9 cellular contexts compared by ENCODE assay signal in the genomic region with DNA sequence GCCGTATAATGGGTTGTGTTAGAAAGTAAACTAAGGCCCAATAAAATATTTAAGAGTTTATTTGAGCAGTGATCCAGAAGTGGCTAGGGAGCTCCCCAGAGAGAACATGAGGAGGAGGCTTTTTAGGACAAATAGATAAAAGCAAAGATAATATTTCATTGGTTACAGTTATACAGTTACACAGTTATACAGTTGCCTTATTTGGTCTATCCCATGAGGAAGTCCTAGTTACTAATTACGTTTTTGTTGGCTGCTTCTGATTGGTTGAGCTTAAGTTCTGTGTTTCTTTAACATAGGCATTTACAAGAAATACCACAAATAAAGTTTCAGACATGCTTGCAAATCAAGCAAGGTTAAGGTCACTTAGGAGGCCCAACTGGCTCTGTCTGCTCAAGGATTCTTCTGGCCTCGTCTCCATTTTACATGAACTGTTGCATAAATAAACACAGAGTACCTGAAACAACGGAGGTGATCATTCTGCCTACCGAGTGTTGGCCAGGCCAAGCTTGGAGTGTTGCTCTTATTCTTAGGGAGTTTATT. TPM values are rescaled to one million over a fixed set of nuclear protein-coding genes. Genes with fewer than 3 reads are reported as not detected.
DNase-seq lines count a peak whose midpoint lies in the region; ATAC-seq, FAIRE-seq and TF ChIP-seq lines count a peak whose summit lies in the region.
"Had no signal": no experiment of that assay in that cellular context is flagged by ENCODE, and none has a peak within 500 bp of the region (broad histone marks: within the 10 kb centered on the region; RNA-seq: fewer than 3 reads in every experiment).

No MANE protein-coding gene starts in this region.

- peaks cover 16% of the 10 kb centered on the region for H3K4me1 Mint-ChIP-seq in CD14-positive monocyte
- peaks cover 13% of the 10 kb centered on the region for H3K4me1 Mint-ChIP-seq in activated B cell treated with CpG ODN at 0.5 μM for 24 hours

- H3K4me3 ChIP-seq in gastroesophageal sphincter (peak overlapping the region; percentile 7 to 51), prostate gland (no peak overlapping the region)

- peaks cover 45 to 57% (median 54%) of the 10 kb centered on the region in 3 donors for H3K27me3 Mint-ChIP-seq in CD14-positive monocyte (ENCODE audit: low read depth in 3 of 3)
- peaks cover 41% of the 10 kb centered on the region for H3K27me3 Mint-ChIP-seq in activated B cell treated with CpG ODN at 0.5 μM for 24 hours

- H3K4me1 ChIP-seq in gastroesophageal sphincter: peaks cover 0 to 22% (median 12%) of the 10 kb centered on the region in 3 donors
- peaks cover 8% of the 10 kb centered on the region for H3K4me1 ChIP-seq in prostate gland (replicated peaks)

- ATAC-seq in HG03457 (IDR thresholded peaks at IDR 0.05; ENCODE audit: unreplicated experiment) (peak; percentile 51), activated B cell treated with CpG ODN at 0.5 μM for 24 hours (ENCODE audit: low read depth) (peak; percentile 87), gastroesophageal sphincter (peak; percentile 68)

- CTCF ChIA-PET in activated B cell treated with CpG ODN at 0.5 μM for 24 hours (lab: Charles Lee): interaction anchor here (1.9 kb wide), 1 partner anchor 37 kb away, joined by 5 read pairs; no protein-coding TSS in a partner anchor

- H3K27ac Mint-ChIP-seq in CD14-positive monocyte: peak overlapping the region in 1 of 7 donors; percentile 51
- H3K27ac Mint-ChIP-seq in activated B cell treated with CpG ODN at 0.5 μM for 24 hours: no peak overlapping the region

- no peaks in the 10 kb centered on the region for H3K36me3 ChIP-seq in gastroesophageal sphincter
- H3K36me3 ChIP-seq in prostate gland: no peaks in the 10 kb centered on the region

- no peak for TF ChIP-seq POLR2A in gastroesophageal sphincter (IDR thresholded peaks at IDR 0.05)
- TF ChIP-seq POLR2A in prostate gland (IDR thresholded peaks at IDR 0.05): no peak

- H3K27me3 ChIP-seq in gastroesophageal sphincter: peaks cover 48% of the 10 kb centered on the region
- H3K27me3 ChIP-seq in prostate gland (replicated peaks; ENCODE audit: insufficient read depth): peaks cover 2% of the 10 kb centered on the region

- POLR2A ChIA-PET in activated B cell treated with CpG ODN at 0.5 μM for 24 hours (lab: Charles Lee): interaction anchor here (0.8 kb wide), 1 partner anchor 12 kb away, joined by 3 read pairs; no protein-coding TSS in a partner anchor

- TF ChIP-seq EP300 in gastroesophageal sphincter (IDR thresholded peaks at IDR 0.05): no peak

- H3K9me3 ChIP-seq in gastroesophageal sphincter (no peaks in the 10 kb centered on the region), prostate gland (no peaks in the 10 kb centered on the region)

- DNase-seq in CD14-positive monocyte (ENCODE audit: low spot score) (no peak), GM19239 (ENCODE audit: insufficient read length, low spot score) (peak; percentile 38), activated B cell treated with CpG ODN at 0.5 μM for 24 hours (no peak), putamen (ENCODE audit: low spot score) (peak; percentile 4), prostate gland (ENCODE audit: low spot score) (no peak), cerebellar nuclear complex (lab: John Stamatoyannopoulos, UW) (no peak)

- H3K27ac ChIP-seq in gastroesophageal sphincter: peak overlapping the region in 2 of 4 donors; percentile 49 to 50
- H3K27ac ChIP-seq in prostate gland: no peak overlapping the region

- H3K9me3 Mint-ChIP-seq in CD14-positive monocyte (peaks cover 0 to 13% (median 5%) of the 10 kb centered on the region in 7 donors), activated B cell treated with CpG ODN at 0.5 μM for 24 hours (no peaks in the 10 kb centered on the region)

- peak overlapping the region; percentile 13 to 91 for H3K4me3 Mint-ChIP-seq in CD14-positive monocyte
- peak overlapping the region; percentile 86 for H3K4me3 Mint-ChIP-seq in activated B cell treated with CpG ODN at 0.5 μM for 24 hours

- FAIRE-seq in GM19239 (lab: Jason Lieb, UNC): peak; percentile 88

- 17 to 20% methylated on average over 5 of the region's 5 CpGs for WGBS in gastroesophageal sphincter (ENCODE audit: low coverage in 1 of 2), 2 donors
- 18% methylated on average over 5 of the region's 5 CpGs for WGBS in prostate gland

- intact Hi-C loops in CD14-positive monocyte (cut with micrococcal nuclease): no loop called here
- intact Hi-C loops in activated B cell treated with CpG ODN at 0.5 μM for 24 hours (cut with micrococcal nuclease): loop anchor here (5.0 kb wide), 1 partner anchor 100 kb away; no protein-coding TSS in a partner anchor
- intact Hi-C loops in prostate gland (cut with DNase I): no loop called here

- H3K36me3 Mint-ChIP-seq in CD14-positive monocyte (peaks cover 0 to 7% of the 10 kb centered on the region in 2 donors), activated B cell treated with CpG ODN at 0.5 μM for 24 hours (ENCODE audit: low read depth) (no peaks in the 10 kb centered on the region)

- no peak for TF ChIP-seq CTCF in CD14-positive monocyte (IDR thresholded peaks at IDR 0.05)
- TF ChIP-seq CTCF in activated B cell treated with CpG ODN at 0.5 μM for 24 hours (IDR thresholded peaks at IDR 0.05): no peak
- no peak for TF ChIP-seq CTCF in gastroesophageal sphincter (IDR thresholded peaks at IDR 0.05)
- no peak for TF ChIP-seq CTCF in prostate gland (IDR thresholded peaks at IDR 0.05)

RNA-seq across cellular contexts. Expression of a gene that starts 7.0 kb away (rescaled TPM):
- polyA plus RNA-seq in CD14-positive monocyte: not detected
- total RNA-seq in activated B cell treated with CpG ODN at 0.5 μM for 24 hours (not detected in 2 replicates), gastroesophageal sphincter (under 1 TPM in 3 of 4 donors, not detected in 1; 0.31 to 0.47 (median 0.40) TPM), prostate gland (10 to 100 TPM in 1 of 2 donors, 1 to 10 TPM in 1; 2.0 to 11.3 TPM)

RNA-seq across cellular contexts. Expression of a gene that starts 32.3 kb away (rescaled TPM):
- polyA plus RNA-seq in CD14-positive monocyte: not detected
- total RNA-seq in activated B cell treated with CpG ODN at 0.5 μM for 24 hours: not detected in 2 replicates
- total RNA-seq in gastroesophageal sphincter: not detected
- total RNA-seq in prostate gland: not detected
- total RNA-seq: liver had no signal
- polyA plus RNA-seq: liver had no signal

Comparison
In these comparisons a context has a peak if more than half of its experiments do, and no peak if none do; other contexts are left out.
1. DNase-seq: peak in GM19239 (single experiment) and putamen (single experiment); none in CD14-positive monocyte (single experiment), activated B cell treated with CpG ODN at 0.5 μM for 24 hours (single experiment), prostate gland (single experiment) and cerebellar nuclear complex (0 of 2).
2. H3K4me3 ChIP-seq: peak in gastroesophageal sphincter (2 of 2); none in prostate gland (0 of 2).
3. Peak in every context shown above with its lines, with median percentiles within 50 percentile points of each other: ATAC-seq.